In genomic region chr20:9031951-9032350, GRCh38 we compare ENCODE assay signal across 16 cellular contexts. TPM values are rescaled to one million over a fixed set of nuclear protein-coding genes. Genes with fewer than 3 reads are reported as not detected.
DNase-seq lines count a peak whose midpoint lies in the region; ATAC-seq, FAIRE-seq and TF ChIP-seq lines count a peak whose summit lies in the region.
"Had no signal": no experiment of that assay in that cellular context is flagged by ENCODE, and none has a peak within 500 bp of the region (broad histone marks: within the 10 kb centered on the region; RNA-seq: fewer than 3 reads in every experiment).

No MANE protein-coding gene starts in this region.

- TF ChIP-seq EP300 in A549 (IDR thresholded peaks at IDR 0.05) = no peak

- H3K4me3 ChIP-seq in A549 (no peak overlapping the region), fibroblast of pulmonary artery (replicated peaks; ENCODE audit: low read depth, low read length) (no peak overlapping the region)
- H3K4me3 ChIP-seq: K562 had no signal

- ATAC-seq in A549 = no peak
- ATAC-seq in HG02938 (IDR thresholded peaks at IDR 0.05; ENCODE audit: unreplicated experiment) = no peak
- no peak for ATAC-seq in GM21360 (IDR thresholded peaks at IDR 0.05; ENCODE audit: unreplicated experiment)
- ATAC-seq: K562, Panc1 had no signal

- no peak for TF ChIP-seq RAD21 in A549 (conservative IDR thresholded peaks at IDR 0.05 in 1 of 2, IDR thresholded peaks at IDR 0.05 in 1 of 2)

- FAIRE-seq in A549 (lab: Jason Lieb, UNC) = peak; percentile 68
- FAIRE-seq: K562 had no signal

- H3K9me3 ChIP-seq in A549 = no peaks in the 10 kb centered on the region

- TF ChIP-seq CTCF in A549 (IDR thresholded peaks at IDR 0.05) (no peak), fibroblast of pulmonary artery (IDR thresholded peaks at IDR 0.05; ENCODE audit: low read length, missing control alignments) (no peak)

- 76% methylated on average over 7 of the region's 7 CpGs for WGBS in A549 (ENCODE audit: missing lambda C conversion rate)

- no peak for DNase-seq in A549 (ENCODE audit: low read depth in 1 of 2, low spot score in 1 of 2)
- DNase-seq in AG20443 (ENCODE audit: low spot score) = peak; percentile 27
- DNase-seq in dedifferentiated amniotic fluid mesenchymal stem cell (ENCODE audit: extremely low spot score) = peak; percentile 52
- DNase-seq in fibroblast of pulmonary artery (ENCODE audit: low read depth) = peak; percentile 43
- DNase-seq in stimulated activated CD4-positive, alpha-beta T cell treated with anti-CD3 and anti-CD28 coated beads, Interleukin-2, amount 100 ng/mL, for 48 hours = no peak
- DNase-seq in RKO (ENCODE audit: low spot score) = no peak
- DNase-seq: DMS79, H7, NCI-H1105 treated with DMSO at 0.1 percent for 48 hours, NCI-H1694 treated with DMSO at 0.1 percent for 48 hours had no signal

- CTCF ChIA-PET in A549 (lab: Yijun Ruan, JAX) = no interaction called here

- peaks cover 13% of the 10 kb centered on the region; the same call in 2 of the 3 replicates for H3K4me1 ChIP-seq in A549

- POLR2A ChIA-PET in A549 (lab: Yijun Ruan, JAX) = no interaction called here

- H3K4me2 ChIP-seq in A549 = no peak overlapping the region

- TF ChIP-seq POLR2A in A549 (IDR thresholded peaks at IDR 0.05; ENCODE audit: low read length) = no peak

- H3K27ac ChIP-seq in A549 = no peak overlapping the region
- H3K27ac ChIP-seq: 22Rv1 had no signal

TF ChIP-seq in A549, 52 proteins besides CTCF, POLR2A, EP300 and RAD21:
- TF ChIP-seq NR3C1 (IDR thresholded peaks at IDR 0.05) (no peak), TFCP2L1 (CRISPR knock-in tag; IDR thresholded peaks at IDR 0.05) (no peak), KDM1A (IDR thresholded peaks at IDR 0.05; ENCODE audit: low read depth) (no peak), HMGXB4 (CRISPR knock-in tag; IDR thresholded peaks at IDR 0.05; ENCODE audit: borderline replicate concordance) (no peak), CHD4 (IDR thresholded peaks at IDR 0.05; ENCODE audit: borderline replicate concordance) (no peak), PHF8 (IDR thresholded peaks at IDR 0.05; ENCODE audit: borderline replicate concordance, low read depth) (no peak), REST (IDR thresholded peaks at IDR 0.05) (no peak)

RNA-seq across cellular contexts. Expression of gene PLCB4, which starts 36.9 kb away (rescaled TPM):
- 24.0 and 32.1 TPM in 2 replicates for polyA plus RNA-seq in A549 (2011; rRNA removed)
- 6.6 and 7.5 TPM in 2 replicates for polyA plus RNA-seq in A549 (2012; cell fraction: cytosol; rRNA removed)
- 9.0 and 12.0 TPM in 2 replicates for polyA plus RNA-seq in A549 (2012; cell fraction: nucleus; rRNA removed)
- polyA plus RNA-seq in A549 (2017; fragmentation: RNase III; extraction: RNeasy Plus Mini Kit Qiagen cat#74134 plus additional on column Dnase treatment) = 17.1 to 21.4 TPM (median 21.2 TPM) in 3 replicates
- polyA minus RNA-seq in A549 (2011; rRNA and poly(A)+ RNA removed) = 21.0 and 23.4 TPM in 2 replicates
- polyA plus RNA-seq: CD14-positive monocyte had no signal

Comparison
In these comparisons a context has a peak if more than half of its experiments do, and no peak if none do; other contexts are left out.
1. DNase-seq: peak in AG20443 (single experiment), dedifferentiated amniotic fluid mesenchymal stem cell (single experiment) and fibroblast of pulmonary artery (single experiment); none in A549 (0 of 2), stimulated activated CD4-positive, alpha-beta T cell treated with anti-CD3 and anti-CD28 coated beads, Interleukin-2, amount 100 ng/mL, for 48 hours (0 of 2) and RKO (single experiment).